In the genomic region with DNA sequence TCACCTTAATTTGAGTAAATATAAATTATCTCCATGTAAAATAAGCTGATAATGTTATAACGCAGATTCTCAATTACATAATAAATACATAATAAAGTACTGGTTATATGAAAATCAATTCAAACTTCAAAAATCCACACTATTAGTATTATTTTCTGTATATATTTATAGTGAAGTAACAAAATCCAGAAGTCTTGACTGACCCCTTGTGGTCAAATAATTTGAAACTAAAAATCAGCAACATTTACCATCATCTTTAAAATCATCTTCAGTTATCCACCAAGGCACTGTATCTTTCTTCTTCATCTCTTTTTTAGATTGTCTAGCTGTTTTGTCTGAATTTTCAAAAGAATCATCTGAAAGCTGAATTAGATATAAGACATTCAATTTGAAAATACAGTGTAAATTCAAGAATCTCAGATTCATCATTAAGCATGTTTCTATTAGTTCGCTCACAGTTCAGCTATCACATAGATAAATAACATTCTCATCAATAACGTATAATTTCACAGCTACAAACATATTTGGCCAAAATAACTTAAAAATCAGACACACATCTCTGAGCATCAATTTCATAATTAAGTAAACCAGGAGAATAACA, we compare ENCODE assay signal across 8 cellular contexts. TPM values are rescaled to one million over a fixed set of nuclear protein-coding genes. Genes with fewer than 3 reads are reported as not detected.
DNase-seq lines count a peak whose midpoint lies in the region; ATAC-seq and TF ChIP-seq lines count a peak whose summit lies in the region.

No MANE protein-coding gene starts in this region.

- peaks cover 4% of the 10 kb centered on the region; the same call in 1 of the 2 replicates for H4K20me1 ChIP-seq in DND-41 (ENCODE audit: insufficient read depth, low read length)

- H3K79me2 ChIP-seq in DND-41 (ENCODE audit: insufficient read depth, low read length): no peaks in the 10 kb centered on the region

- POLR2A ChIA-PET in MCF 10A (lab: Yijun Ruan, JAX): no interaction called here

- H3K27me3 Mint-ChIP-seq in MCF 10A (ENCODE audit: insufficient read depth, unreplicated experiment): no peaks in the 10 kb centered on the region
- no peaks in the 10 kb centered on the region for H3K27me3 Mint-ChIP-seq in naive B cell

- CTCF ChIA-PET in MCF 10A (lab: Yijun Ruan, JAX): interaction anchor here (0.6 to 5.7 kb wide), 17 partner anchors 12 to 1102 kb away, joined by 3 to 26 read pairs (median 4); no protein-coding TSS in a partner anchor

- no peak for DNase-seq in DND-41
- peak; percentile 56 for DNase-seq in KBM-7
- peak; percentile 38 for DNase-seq in MCF 10A (ENCODE audit: unreplicated experiment)
- DNase-seq in naive B cell: peak; percentile 9
- no peak for DNase-seq in activated gamma-delta T cell (lab: John Stamatoyannopoulos, UW)
- no peak for DNase-seq in UCSD-AML1 (lab: John Stamatoyannopoulos, UW; ENCODE audit: unreplicated experiment)
- no peak for DNase-seq in activated naive CD4-positive, alpha-beta T cell treated with Interleukin-2 at 50 U/mL for 16 hours

- peaks cover 4% of the 10 kb centered on the region for H3K4me1 Mint-ChIP-seq in MCF 10A (ENCODE audit: insufficient read depth, unreplicated experiment)
- H3K4me1 Mint-ChIP-seq in naive B cell: peaks cover 11 to 17% (median 16%) of the 10 kb centered on the region in 3 donors

- H3K36me3 Mint-ChIP-seq in MCF 10A (ENCODE audit: insufficient read depth, unreplicated experiment): peaks cover 5% of the 10 kb centered on the region
- no peaks in the 10 kb centered on the region for H3K36me3 Mint-ChIP-seq in naive B cell

- TF ChIP-seq CTCF in DND-41 (IDR thresholded peaks at IDR 0.05; ENCODE audit: borderline replicate concordance, extremely low read depth, low read length, poor library complexity, severe bottlenecking): peak; percentile 48
- peak; percentile 60 for TF ChIP-seq CTCF in MCF 10A (IDR thresholded peaks at IDR 0.05; ENCODE audit: unreplicated experiment)

- H3K9me3 ChIP-seq in DND-41 (ENCODE audit: insufficient read depth, low read length, severe bottlenecking): no peaks in the 10 kb centered on the region

- H3K9me3 Mint-ChIP-seq in MCF 10A (ENCODE audit: unreplicated experiment) (no peaks in the 10 kb centered on the region), naive B cell (no peaks in the 10 kb centered on the region)

- in situ Hi-C loops in KBM-7 (cut with MboI; ENCODE audit: low pct_unique_long_range_greater_than_20kb, low sequenced_read_pairs): no loop called here

- no peak overlapping the region for H3K4me2 ChIP-seq in DND-41 (ENCODE audit: insufficient read depth, low read length)

- H3K27ac ChIP-seq in DND-41 (ENCODE audit: low read length): no peak overlapping the region

- BruUV-seq in MCF 10A (replicated peaks; lab: Mats Ljungman, UMichigan): no TSS peak

- no peak overlapping the region for H3K27ac Mint-ChIP-seq in MCF 10A (ENCODE audit: low read depth, unreplicated experiment)
- no peak overlapping the region for H3K27ac Mint-ChIP-seq in naive B cell

- H3K4me1 ChIP-seq in DND-41 (ENCODE audit: insufficient read depth, low read length): peaks cover 8% of the 10 kb centered on the region

- no peak overlapping the region for H3K9ac ChIP-seq in DND-41 (ENCODE audit: low read depth, low read length)

- peaks cover 14% of the 10 kb centered on the region for H3K36me3 ChIP-seq in DND-41 (ENCODE audit: insufficient read depth, low read length)

- ATAC-seq in DND-41 (ENCODE audit: insufficient read depth, low read depth) (peak; percentile 37; the same call in 1 of the 3 replicates), naive B cell (ENCODE audit: low read depth in 2 of 2) (no peak), HG03442 (IDR thresholded peaks at IDR 0.05; ENCODE audit: unreplicated experiment) (no peak)

- no peaks in the 10 kb centered on the region for H3K27me3 ChIP-seq in DND-41 (ENCODE audit: insufficient read depth, low read length, poor library complexity)

- H3K4me3 ChIP-seq in DND-41 (ENCODE audit: low read depth in 1 of 2, low read length in 2 of 2): no peak overlapping the region

- H2AFZ ChIP-seq in DND-41 (ENCODE audit: low read depth, low read length): no peak overlapping the region

- H3K4me3 Mint-ChIP-seq in MCF 10A (ENCODE audit: unreplicated experiment): no peak overlapping the region
- no peak overlapping the region for H3K4me3 Mint-ChIP-seq in naive B cell

- intact Hi-C loops in MCF 10A (cut with micrococcal nuclease): loop anchor here (1.0 kb wide), 2 partner anchors 337 to 606 kb away; no protein-coding TSS in a partner anchor

RNA-seq across cellular contexts. Expression of a gene that starts 6.5 kb away (rescaled TPM):
- total RNA-seq in MCF 10A (2022): 2.4 and 2.9 TPM in 2 replicates
- 1 to 10 TPM; 2.4 to 7.7 (median 5.6) TPM for polyA plus RNA-seq in naive B cell (ENCODE audit: low read depth in 6 of 6)

Comparison
In these comparisons a context has a peak if more than half of its experiments do, and no peak if none do; other contexts are left out.
1. DNase-seq: peak in KBM-7 (single experiment), MCF 10A (single experiment) and naive B cell (single experiment); none in DND-41 (single experiment), activated gamma-delta T cell (single experiment), UCSD-AML1 (single experiment) and activated naive CD4-positive, alpha-beta T cell treated with Interleukin-2 at 50 U/mL for 16 hours (single experiment).